1 cellular context compared by ENCODE assay signal in genomic region chr6:30960907-30961673, GRCh38.
A peak's percentile ranks its signal among the peaks of the same experiment; 100 is the strongest.
TF ChIP-seq lines count a peak whose summit lies in the region.

No MANE protein-coding gene starts in this region.

TF ChIP-seq in HepG2, 621 proteins besides CTCF, POLR2A, EP300 and RAD21:
- TF ChIP-seq TEAD3 (CRISPR knock-in tag; optimal IDR thresholded peaks at IDR 0.05; ENCODE audit: borderline replicate concordance), result peak; percentile 34
- TF ChIP-seq, protein P1, sequence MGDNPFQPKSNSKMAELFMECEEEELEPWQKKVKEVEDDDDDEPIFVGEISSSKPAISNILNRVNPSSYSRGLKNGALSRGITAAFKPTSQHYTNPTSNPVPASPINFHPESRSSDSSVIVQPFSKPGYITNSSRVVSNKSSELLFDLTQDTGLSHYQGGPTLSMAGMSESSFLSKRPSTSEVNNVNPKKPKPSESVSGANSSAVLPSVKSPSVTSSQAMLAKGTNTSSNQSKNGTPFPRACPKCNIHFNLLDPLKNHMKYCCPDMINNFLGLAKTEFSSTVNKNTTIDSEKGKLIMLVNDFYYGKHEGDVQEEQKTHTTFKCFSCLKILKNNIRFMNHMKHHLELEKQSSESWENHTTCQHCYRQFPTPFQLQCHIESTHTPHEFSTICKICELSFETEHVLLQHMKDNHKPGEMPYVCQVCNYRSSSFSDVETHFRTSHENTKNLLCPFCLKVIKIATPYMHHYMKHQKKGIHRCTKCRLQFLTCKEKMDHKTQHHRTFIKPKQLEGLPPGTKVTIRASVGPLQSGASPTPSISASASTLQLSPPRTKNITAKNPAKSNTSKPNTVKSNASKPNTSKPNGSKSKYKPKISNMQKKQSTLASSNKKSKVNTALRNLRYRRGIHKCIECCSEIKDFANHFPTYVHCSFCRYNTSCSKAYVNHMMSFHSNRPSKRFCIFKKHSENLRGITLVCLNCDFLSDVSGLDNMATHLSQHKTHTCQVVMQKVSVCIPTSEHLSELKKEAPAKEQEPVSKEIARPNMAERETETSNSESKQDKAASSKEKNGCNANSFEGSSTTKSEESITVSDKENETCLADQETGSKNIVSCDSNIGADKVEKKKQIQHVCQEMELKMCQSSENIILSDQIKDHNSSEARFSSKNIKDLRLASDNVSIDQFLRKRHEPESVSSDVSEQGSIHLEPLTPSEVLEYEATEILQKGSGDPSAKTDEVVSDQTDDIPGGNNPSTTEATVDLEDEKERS (CRISPR knock-in tag; IDR thresholded peaks at IDR 0.05), result no peak
- TF ChIP-seq, protein P2, sequence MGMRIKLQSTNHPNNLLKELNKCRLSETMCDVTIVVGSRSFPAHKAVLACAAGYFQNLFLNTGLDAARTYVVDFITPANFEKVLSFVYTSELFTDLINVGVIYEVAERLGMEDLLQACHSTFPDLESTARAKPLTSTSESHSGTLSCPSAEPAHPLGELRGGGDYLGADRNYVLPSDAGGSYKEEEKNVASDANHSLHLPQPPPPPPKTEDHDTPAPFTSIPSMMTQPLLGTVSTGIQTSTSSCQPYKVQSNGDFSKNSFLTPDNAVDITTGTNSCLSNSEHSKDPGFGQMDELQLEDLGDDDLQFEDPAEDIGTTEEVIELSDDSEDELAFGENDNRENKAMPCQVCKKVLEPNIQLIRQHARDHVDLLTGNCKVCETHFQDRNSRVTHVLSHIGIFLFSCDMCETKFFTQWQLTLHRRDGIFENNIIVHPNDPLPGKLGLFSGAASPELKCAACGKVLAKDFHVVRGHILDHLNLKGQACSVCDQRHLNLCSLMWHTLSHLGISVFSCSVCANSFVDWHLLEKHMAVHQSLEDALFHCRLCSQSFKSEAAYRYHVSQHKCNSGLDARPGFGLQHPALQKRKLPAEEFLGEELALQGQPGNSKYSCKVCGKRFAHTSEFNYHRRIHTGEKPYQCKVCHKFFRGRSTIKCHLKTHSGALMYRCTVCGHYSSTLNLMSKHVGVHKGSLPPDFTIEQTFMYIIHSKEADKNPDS (CRISPR knock-in tag; IDR thresholded peaks at IDR 0.05), result no peak
- TF ChIP-seq SIX4 (CRISPR knock-in tag; IDR thresholded peaks at IDR 0.05), result no peak
- TF ChIP-seq, protein P3, sequence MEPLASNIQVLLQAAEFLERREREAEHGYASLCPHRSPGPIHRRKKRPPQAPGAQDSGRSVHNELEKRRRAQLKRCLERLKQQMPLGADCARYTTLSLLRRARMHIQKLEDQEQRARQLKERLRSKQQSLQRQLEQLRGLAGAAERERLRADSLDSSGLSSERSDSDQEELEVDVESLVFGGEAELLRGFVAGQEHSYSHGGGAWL (CRISPR knock-in tag; IDR thresholded peaks at IDR 0.05), result no peak
- TF ChIP-seq NFYB (CRISPR knock-in tag; IDR thresholded peaks at IDR 0.05), result no peak
- TF ChIP-seq THAP11 (CRISPR knock-in tag; IDR thresholded peaks at IDR 0.05), result no peak
- TF ChIP-seq CEBPB (IDR thresholded peaks at IDR 0.05; ENCODE audit: borderline replicate concordance, low read depth, low read length), result peak; percentile 89
- no peak for TF ChIP-seq MTERF4 (CRISPR knock-in tag; IDR thresholded peaks at IDR 0.05)
- TF ChIP-seq ZNF781 (CRISPR knock-in tag; IDR thresholded peaks at IDR 0.05; ENCODE audit: borderline replicate concordance, not compliant biosample characterization), result no peak
- no peak for TF ChIP-seq GLI4 (CRISPR knock-in tag; IDR thresholded peaks at IDR 0.05; ENCODE audit: borderline replicate concordance)
- TF ChIP-seq HNF4G (IDR thresholded peaks at IDR 0.05; ENCODE audit: borderline replicate concordance, low read depth, low read length), result no peak
- TF ChIP-seq HNF4G (CRISPR knock-in tag; IDR thresholded peaks at IDR 0.05; ENCODE audit: borderline replicate concordance, low read depth), result no peak
- TF ChIP-seq ZNF253 (CRISPR knock-in tag; IDR thresholded peaks at IDR 0.05; ENCODE audit: borderline replicate concordance), result no peak
- no peak for TF ChIP-seq HOXA7 (CRISPR knock-in tag; IDR thresholded peaks at IDR 0.05)
- peak in 1 of 2 experiments; percentile 28; a peak in 2 of 4 replicates for TF ChIP-seq MAFK (conservative IDR thresholded peaks at IDR 0.05 in 1 of 2, IDR thresholded peaks at IDR 0.05 in 1 of 2; ENCODE audit: low read length in 2 of 2)
- no peak for TF ChIP-seq RFXAP (CRISPR knock-in tag; IDR thresholded peaks at IDR 0.05; ENCODE audit: borderline replicate concordance)
- TF ChIP-seq, protein P4, sequence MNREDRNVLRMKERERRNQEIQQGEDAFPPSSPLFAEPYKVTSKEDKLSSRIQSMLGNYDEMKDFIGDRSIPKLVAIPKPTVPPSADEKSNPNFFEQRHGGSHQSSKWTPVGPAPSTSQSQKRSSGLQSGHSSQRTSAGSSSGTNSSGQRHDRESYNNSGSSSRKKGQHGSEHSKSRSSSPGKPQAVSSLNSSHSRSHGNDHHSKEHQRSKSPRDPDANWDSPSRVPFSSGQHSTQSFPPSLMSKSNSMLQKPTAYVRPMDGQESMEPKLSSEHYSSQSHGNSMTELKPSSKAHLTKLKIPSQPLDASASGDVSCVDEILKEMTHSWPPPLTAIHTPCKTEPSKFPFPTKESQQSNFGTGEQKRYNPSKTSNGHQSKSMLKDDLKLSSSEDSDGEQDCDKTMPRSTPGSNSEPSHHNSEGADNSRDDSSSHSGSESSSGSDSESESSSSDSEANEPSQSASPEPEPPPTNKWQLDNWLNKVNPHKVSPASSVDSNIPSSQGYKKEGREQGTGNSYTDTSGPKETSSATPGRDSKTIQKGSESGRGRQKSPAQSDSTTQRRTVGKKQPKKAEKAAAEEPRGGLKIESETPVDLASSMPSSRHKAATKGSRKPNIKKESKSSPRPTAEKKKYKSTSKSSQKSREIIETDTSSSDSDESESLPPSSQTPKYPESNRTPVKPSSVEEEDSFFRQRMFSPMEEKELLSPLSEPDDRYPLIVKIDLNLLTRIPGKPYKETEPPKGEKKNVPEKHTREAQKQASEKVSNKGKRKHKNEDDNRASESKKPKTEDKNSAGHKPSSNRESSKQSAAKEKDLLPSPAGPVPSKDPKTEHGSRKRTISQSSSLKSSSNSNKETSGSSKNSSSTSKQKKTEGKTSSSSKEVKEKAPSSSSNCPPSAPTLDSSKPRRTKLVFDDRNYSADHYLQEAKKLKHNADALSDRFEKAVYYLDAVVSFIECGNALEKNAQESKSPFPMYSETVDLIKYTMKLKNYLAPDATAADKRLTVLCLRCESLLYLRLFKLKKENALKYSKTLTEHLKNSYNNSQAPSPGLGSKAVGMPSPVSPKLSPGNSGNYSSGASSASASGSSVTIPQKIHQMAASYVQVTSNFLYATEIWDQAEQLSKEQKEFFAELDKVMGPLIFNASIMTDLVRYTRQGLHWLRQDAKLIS (CRISPR knock-in tag; IDR thresholded peaks at IDR 0.05), result no peak
